In genomic region chr19:45154064-45154827, GRCh38 we compare ENCODE assay signal across 1 cellular context.
TF ChIP-seq lines count a peak whose summit lies in the region.

No MANE protein-coding gene starts in this region.

TF ChIP-seq in HepG2, 621 proteins besides CTCF, POLR2A, EP300 and RAD21 (continued from another document and continues in another):
- TF ChIP-seq, protein P1, sequence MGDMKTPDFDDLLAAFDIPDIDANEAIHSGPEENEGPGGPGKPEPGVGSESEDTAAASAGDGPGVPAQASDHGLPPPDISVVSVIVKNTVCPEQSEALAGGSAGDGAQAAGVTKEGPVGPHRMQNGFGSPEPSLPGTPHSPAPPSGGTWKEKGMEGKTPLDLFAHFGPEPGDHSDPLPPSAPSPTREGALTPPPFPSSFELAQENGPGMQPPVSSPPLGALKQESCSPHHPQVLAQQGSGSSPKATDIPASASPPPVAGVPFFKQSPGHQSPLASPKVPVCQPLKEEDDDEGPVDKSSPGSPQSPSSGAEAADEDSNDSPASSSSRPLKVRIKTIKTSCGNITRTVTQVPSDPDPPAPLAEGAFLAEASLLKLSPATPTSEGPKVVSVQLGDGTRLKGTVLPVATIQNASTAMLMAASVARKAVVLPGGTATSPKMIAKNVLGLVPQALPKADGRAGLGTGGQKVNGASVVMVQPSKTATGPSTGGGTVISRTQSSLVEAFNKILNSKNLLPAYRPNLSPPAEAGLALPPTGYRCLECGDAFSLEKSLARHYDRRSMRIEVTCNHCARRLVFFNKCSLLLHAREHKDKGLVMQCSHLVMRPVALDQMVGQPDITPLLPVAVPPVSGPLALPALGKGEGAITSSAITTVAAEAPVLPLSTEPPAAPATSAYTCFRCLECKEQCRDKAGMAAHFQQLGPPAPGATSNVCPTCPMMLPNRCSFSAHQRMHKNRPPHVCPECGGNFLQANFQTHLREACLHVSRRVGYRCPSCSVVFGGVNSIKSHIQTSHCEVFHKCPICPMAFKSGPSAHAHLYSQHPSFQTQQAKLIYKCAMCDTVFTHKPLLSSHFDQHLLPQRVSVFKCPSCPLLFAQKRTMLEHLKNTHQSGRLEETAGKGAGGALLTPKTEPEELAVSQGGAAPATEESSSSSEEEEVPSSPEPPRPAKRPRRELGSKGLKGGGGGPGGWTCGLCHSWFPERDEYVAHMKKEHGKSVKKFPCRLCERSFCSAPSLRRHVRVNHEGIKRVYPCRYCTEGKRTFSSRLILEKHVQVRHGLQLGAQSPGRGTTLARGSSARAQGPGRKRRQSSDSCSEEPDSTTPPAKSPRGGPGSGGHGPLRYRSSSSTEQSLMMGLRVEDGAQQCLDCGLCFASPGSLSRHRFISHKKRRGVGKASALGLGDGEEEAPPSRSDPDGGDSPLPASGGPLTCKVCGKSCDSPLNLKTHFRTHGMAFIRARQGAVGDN (CRISPR knock-in tag; IDR thresholded peaks at IDR 0.05): peak; percentile 64
- TF ChIP-seq HDAC2 (CRISPR knock-in tag; IDR thresholded peaks at IDR 0.05) (0 out of 2 replicates have a peak, but pooled peaks have one; percentile 6), MAFF (IDR thresholded peaks at IDR 0.05; ENCODE audit: low read depth, low read length) (peak; percentile 35; the same call in 1 of the 2 replicates), REL (CRISPR knock-in tag; conservative IDR thresholded peaks at IDR 0.05) (no peak), ZBTB21 (CRISPR knock-in tag; IDR thresholded peaks at IDR 0.05) (peak; percentile 71; the same call in 1 of the 2 replicates), NCOR1 (IDR thresholded peaks at IDR 0.05; ENCODE audit: borderline replicate concordance, low read length) (peak; percentile 57; the same call in 1 of the 2 replicates), E2F5 (CRISPR knock-in tag; conservative IDR thresholded peaks at IDR 0.05) (no peak), SAFB2 (CRISPR knock-in tag; IDR thresholded peaks at IDR 0.05; ENCODE audit: borderline replicate concordance, low read depth) (no peak), ZSCAN9 (CRISPR knock-in tag; IDR thresholded peaks at IDR 0.05; ENCODE audit: borderline replicate concordance) (0 out of 2 replicates have a peak, but pooled peaks have one; percentile 55), AGO1 (IDR thresholded peaks at IDR 0.05; ENCODE audit: low read depth, low read length, poor library complexity, severe bottlenecking) (no peak), SMC3 (IDR thresholded peaks at IDR 0.05; ENCODE audit: low read length) (no peak; the same call in 1 of the 2 replicates), KDM2A (CRISPR knock-in tag; IDR thresholded peaks at IDR 0.05; ENCODE audit: borderline replicate concordance, low read depth) (peak; percentile 38; the same call in 1 of the 2 replicates), ZNF644 (CRISPR knock-in tag; IDR thresholded peaks at IDR 0.05; ENCODE audit: low read depth) (0 out of 2 replicates have a peak, but pooled peaks have one; percentile 38), ZFP90 (CRISPR knock-in tag; IDR thresholded peaks at IDR 0.05; ENCODE audit: borderline replicate concordance) (peak; percentile 31; the same call in 1 of the 2 replicates), ZFP82 (CRISPR knock-in tag; IDR thresholded peaks at IDR 0.05; ENCODE audit: borderline replicate concordance) (no peak), AHR (CRISPR knock-in tag; IDR thresholded peaks at IDR 0.05) (no peak), ZNF556 (CRISPR knock-in tag; IDR thresholded peaks at IDR 0.05; ENCODE audit: borderline replicate concordance) (0 out of 2 replicates have a peak, but pooled peaks have one; percentile 66), ZSCAN21 (CRISPR knock-in tag; IDR thresholded peaks at IDR 0.05; ENCODE audit: borderline replicate concordance) (no peak), PHF21A (CRISPR knock-in tag; IDR thresholded peaks at IDR 0.05) (peak; percentile 82), ZZZ3 (CRISPR knock-in tag; IDR thresholded peaks at IDR 0.05; ENCODE audit: borderline replicate concordance) (no peak), THAP9 (CRISPR knock-in tag; IDR thresholded peaks at IDR 0.05; ENCODE audit: borderline replicate concordance) (no peak), ZNF629 (CRISPR knock-in tag; conservative IDR thresholded peaks at IDR 0.05) (no peak; the same call in 1 of the 2 replicates), BORCS8-MEF2B (CRISPR knock-in tag; IDR thresholded peaks at IDR 0.05) (no peak), JDP2 (CRISPR knock-in tag; IDR thresholded peaks at IDR 0.05; ENCODE audit: borderline replicate concordance) (no peak), ZNF432 (CRISPR knock-in tag; IDR thresholded peaks at IDR 0.05; ENCODE audit: borderline replicate concordance) (no peak), ZNF264 (CRISPR knock-in tag; IDR thresholded peaks at IDR 0.05) (no peak), ZNF335 (CRISPR knock-in tag; IDR thresholded peaks at IDR 0.05) (peak; percentile 85), JUNB (CRISPR knock-in tag; IDR thresholded peaks at IDR 0.05; ENCODE audit: borderline replicate concordance) (peak; percentile 90), SPEN (CRISPR knock-in tag; IDR thresholded peaks at IDR 0.05; ENCODE audit: low read depth) (peak; percentile 31; the same call in 1 of the 2 replicates), GABPA (IDR thresholded peaks at IDR 0.05; ENCODE audit: low read depth, low read length) (no peak), GABPA (CRISPR knock-in tag; IDR thresholded peaks at IDR 0.05; ENCODE audit: low read depth) (peak; percentile 25; the same call in 1 of the 2 replicates), FOXK1 (CRISPR knock-in tag; IDR thresholded peaks at IDR 0.05; ENCODE audit: borderline replicate concordance, low read depth) (no peak), SYNCRIP (IDR thresholded peaks at IDR 0.05; ENCODE audit: insufficient read depth, low read depth, low read length) (no peak), HOXD1 (CRISPR knock-in tag; IDR thresholded peaks at IDR 0.05) (no peak), CBFB (CRISPR knock-in tag; IDR thresholded peaks at IDR 0.05) (0 out of 2 replicates have a peak, but pooled peaks have one; percentile 59), ETV5 (CRISPR knock-in tag; IDR thresholded peaks at IDR 0.05; ENCODE audit: borderline replicate concordance) (peak; percentile 90), TFAP4 (IDR thresholded peaks at IDR 0.05; ENCODE audit: borderline replicate concordance, low read depth) (peak; percentile 27; the same call in 1 of the 2 replicates), MIER3 (CRISPR knock-in tag; IDR thresholded peaks at IDR 0.05; ENCODE audit: borderline replicate concordance) (0 out of 2 replicates have a peak, but pooled peaks have one; percentile 22), ARNT2 (CRISPR knock-in tag; IDR thresholded peaks at IDR 0.05; ENCODE audit: low read depth) (no peak)
- TF ChIP-seq, protein P2, sequence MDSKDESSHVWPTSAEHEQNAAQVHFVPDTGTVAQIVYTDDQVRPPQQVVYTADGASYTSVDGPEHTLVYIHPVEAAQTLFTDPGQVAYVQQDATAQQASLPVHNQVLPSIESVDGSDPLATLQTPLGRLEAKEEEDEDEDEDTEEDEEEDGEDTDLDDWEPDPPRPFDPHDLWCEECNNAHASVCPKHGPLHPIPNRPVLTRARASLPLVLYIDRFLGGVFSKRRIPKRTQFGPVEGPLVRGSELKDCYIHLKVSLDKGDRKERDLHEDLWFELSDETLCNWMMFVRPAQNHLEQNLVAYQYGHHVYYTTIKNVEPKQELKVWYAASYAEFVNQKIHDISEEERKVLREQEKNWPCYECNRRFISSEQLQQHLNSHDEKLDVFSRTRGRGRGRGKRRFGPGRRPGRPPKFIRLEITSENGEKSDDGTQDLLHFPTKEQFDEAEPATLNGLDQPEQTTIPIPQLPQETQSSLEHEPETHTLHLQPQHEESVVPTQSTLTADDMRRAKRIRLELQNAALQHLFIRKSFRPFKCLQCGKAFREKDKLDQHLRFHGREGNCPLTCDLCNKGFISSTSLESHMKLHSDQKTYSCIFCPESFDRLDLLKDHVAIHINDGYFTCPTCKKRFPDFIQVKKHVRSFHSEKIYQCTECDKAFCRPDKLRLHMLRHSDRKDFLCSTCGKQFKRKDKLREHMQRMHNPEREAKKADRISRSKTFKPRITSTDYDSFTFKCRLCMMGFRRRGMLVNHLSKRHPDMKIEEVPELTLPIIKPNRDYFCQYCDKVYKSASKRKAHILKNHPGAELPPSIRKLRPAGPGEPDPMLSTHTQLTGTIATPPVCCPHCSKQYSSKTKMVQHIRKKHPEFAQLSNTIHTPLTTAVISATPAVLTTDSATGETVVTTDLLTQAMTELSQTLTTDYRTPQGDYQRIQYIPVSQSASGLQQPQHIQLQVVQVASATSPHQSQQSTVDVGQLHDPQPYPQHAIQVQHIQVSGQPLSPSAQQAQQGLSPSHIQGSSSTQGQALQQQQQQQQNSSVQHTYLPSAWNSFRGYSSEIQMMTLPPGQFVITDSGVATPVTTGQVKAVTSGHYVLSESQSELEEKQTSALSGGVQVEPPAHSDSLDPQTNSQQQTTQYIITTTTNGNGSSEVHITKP (CRISPR knock-in tag; IDR thresholded peaks at IDR 0.05; ENCODE audit: low read depth): peak; percentile 35; the same call in 1 of the 2 replicates
- TF ChIP-seq, protein P3, sequence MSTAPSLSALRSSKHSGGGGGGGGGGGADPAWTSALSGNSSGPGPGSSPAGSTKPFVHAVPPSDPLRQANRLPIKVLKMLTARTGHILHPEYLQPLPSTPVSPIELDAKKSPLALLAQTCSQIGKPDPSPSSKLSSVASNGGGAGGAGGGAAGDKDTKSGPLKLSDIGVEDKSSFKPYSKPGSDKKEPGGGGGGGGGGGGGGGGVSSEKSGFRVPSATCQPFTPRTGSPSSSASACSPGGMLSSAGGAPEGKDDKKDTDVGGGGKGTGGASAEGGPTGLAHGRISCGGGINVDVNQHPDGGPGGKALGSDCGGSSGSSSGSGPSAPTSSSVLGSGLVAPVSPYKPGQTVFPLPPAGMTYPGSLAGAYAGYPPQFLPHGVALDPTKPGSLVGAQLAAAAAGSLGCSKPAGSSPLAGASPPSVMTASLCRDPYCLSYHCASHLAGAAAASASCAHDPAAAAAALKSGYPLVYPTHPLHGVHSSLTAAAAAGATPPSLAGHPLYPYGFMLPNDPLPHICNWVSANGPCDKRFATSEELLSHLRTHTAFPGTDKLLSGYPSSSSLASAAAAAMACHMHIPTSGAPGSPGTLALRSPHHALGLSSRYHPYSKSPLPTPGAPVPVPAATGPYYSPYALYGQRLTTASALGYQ (CRISPR knock-in tag; IDR thresholded peaks at IDR 0.05): peak; percentile 68; the same call in 1 of the 2 replicates
- TF ChIP-seq, protein P4, sequence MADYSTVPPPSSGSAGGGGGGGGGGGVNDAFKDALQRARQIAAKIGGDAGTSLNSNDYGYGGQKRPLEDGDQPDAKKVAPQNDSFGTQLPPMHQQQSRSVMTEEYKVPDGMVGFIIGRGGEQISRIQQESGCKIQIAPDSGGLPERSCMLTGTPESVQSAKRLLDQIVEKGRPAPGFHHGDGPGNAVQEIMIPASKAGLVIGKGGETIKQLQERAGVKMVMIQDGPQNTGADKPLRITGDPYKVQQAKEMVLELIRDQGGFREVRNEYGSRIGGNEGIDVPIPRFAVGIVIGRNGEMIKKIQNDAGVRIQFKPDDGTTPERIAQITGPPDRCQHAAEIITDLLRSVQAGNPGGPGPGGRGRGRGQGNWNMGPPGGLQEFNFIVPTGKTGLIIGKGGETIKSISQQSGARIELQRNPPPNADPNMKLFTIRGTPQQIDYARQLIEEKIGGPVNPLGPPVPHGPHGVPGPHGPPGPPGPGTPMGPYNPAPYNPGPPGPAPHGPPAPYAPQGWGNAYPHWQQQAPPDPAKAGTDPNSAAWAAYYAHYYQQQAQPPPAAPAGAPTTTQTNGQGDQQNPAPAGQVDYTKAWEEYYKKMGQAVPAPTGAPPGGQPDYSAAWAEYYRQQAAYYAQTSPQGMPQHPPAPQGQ (CRISPR knock-in tag; IDR thresholded peaks at IDR 0.05; ENCODE audit: borderline replicate concordance): no peak
- TF ChIP-seq, protein P5, sequence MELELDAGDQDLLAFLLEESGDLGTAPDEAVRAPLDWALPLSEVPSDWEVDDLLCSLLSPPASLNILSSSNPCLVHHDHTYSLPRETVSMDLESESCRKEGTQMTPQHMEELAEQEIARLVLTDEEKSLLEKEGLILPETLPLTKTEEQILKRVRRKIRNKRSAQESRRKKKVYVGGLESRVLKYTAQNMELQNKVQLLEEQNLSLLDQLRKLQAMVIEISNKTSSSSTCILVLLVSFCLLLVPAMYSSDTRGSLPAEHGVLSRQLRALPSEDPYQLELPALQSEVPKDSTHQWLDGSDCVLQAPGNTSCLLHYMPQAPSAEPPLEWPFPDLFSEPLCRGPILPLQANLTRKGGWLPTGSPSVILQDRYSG (CRISPR knock-in tag; IDR thresholded peaks at IDR 0.05): no peak
- TF ChIP-seq, protein P6, sequence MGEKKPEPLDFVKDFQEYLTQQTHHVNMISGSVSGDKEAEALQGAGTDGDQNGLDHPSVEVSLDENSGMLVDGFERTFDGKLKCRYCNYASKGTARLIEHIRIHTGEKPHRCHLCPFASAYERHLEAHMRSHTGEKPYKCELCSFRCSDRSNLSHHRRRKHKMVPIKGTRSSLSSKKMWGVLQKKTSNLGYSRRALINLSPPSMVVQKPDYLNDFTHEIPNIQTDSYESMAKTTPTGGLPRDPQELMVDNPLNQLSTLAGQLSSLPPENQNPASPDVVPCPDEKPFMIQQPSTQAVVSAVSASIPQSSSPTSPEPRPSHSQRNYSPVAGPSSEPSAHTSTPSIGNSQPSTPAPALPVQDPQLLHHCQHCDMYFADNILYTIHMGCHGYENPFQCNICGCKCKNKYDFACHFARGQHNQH (CRISPR knock-in tag; IDR thresholded peaks at IDR 0.05): 0 out of 2 replicates have a peak, but pooled peaks have one; percentile 7
